8 cellular contexts compared by ENCODE assay signal in the genomic region with DNA sequence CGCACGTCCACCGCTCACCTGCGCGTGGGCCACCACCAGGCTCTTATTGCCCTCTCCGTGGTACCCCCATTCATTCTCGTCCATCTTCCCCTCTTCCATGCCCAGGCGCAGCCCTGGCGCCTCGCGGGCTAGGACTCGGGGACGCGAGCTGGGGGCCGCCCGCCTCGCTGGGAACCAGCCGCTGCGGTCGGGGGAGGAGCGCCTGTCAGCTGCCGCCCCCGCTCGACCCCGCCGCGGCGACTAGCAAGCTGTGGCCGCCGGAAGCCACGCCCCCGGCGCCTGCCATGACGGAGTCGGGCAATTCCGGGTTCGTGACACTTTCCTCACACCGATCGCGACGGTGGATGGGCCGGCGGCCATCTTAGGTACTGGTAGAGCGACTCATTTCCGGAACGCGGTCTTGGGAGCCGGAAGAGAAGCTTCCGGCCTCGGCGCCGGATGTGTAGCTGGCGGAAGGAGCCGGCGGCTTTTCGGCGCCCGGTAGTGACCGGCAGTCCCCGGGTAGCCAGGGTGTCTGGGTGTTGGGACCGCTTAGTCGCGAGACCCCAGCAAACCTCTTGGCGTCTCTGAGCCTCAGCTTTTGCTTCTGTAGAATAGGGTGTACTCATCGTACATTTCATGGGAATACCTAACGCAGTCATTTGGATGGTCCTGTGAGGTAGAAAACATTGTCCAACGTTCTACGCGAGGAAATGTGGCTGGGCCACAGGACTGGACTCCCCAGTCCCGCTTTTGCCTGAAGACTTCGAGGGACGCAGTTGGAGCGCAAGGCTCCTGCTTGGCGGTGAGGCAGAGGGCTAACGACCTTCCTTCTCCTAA. TPM values are rescaled to one million over a fixed set of nuclear protein-coding genes. Genes with fewer than 3 reads are reported as not detected.
DNase-seq lines count a peak whose midpoint lies in the region; ATAC-seq and TF ChIP-seq lines count a peak whose summit lies in the region.

IPPK (minus strand) TSS at position 242 of the 819 bp plus-strand sequence; CDS start at position 99, 143 bp downstream.

- TF ChIP-seq CTCF in LNCaP clone FGC (IDR thresholded peaks at IDR 0.05; ENCODE audit: control insufficient read depth, extremely low read depth, insufficient read depth) = no peak

- peak within 1 kb of the TSS; percentile 60 for H3K4me3 ChIP-seq in LNCaP clone FGC (ENCODE audit: low read depth, low read length)

- ATAC-seq in activated T-helper 17 cell treated with anti-CD3 and anti-CD28 coated beads, Interleukin-2, amount 50 U/mL, for 72 hours (replicated peaks) = peak; percentile 96
- ATAC-seq in naive B cell (ENCODE audit: low read depth in 2 of 2) = peak; percentile 93 to 94
- ATAC-seq in stimulated activated effector memory CD8-positive, alpha-beta T cell treated with anti-CD3 and anti-CD28 coated beads, Interleukin-12 subunit alpha, Interleukin-12 subunit beta, amount 100 ng/mL, for 72 hours = peak; percentile 95

- no peaks in the 10 kb centered on the region for H3K9me3 Mint-ChIP-seq in activated T-helper 17 cell treated with anti-CD3 and anti-CD28 coated beads, Interleukin-2, amount 50 U/mL, for 72 hours
- no peaks in the 10 kb centered on the region for H3K9me3 Mint-ChIP-seq in naive B cell
- H3K9me3 Mint-ChIP-seq in stimulated activated effector memory CD8-positive, alpha-beta T cell treated with anti-CD3 and anti-CD28 coated beads, Interleukin-12 subunit alpha, Interleukin-12 subunit beta, amount 100 ng/mL, for 72 hours = no peaks in the 10 kb centered on the region

- peaks cover 19% of the 10 kb centered on the region for H3K36me3 Mint-ChIP-seq in activated T-helper 17 cell treated with anti-CD3 and anti-CD28 coated beads, Interleukin-2, amount 50 U/mL, for 72 hours (ENCODE audit: low read depth)
- no peaks in the 10 kb centered on the region for H3K36me3 Mint-ChIP-seq in naive B cell
- peaks cover 37% of the 10 kb centered on the region for H3K36me3 Mint-ChIP-seq in stimulated activated effector memory CD8-positive, alpha-beta T cell treated with anti-CD3 and anti-CD28 coated beads, Interleukin-12 subunit alpha, Interleukin-12 subunit beta, amount 100 ng/mL, for 72 hours

- DNase-seq in EL (peak; percentile 99), H4 (ENCODE audit: low spot score) (peak; percentile 95), LNCaP clone FGC (ENCODE audit: low read depth) (peak; percentile 96), RPMI8226 (peak; percentile 97), fibroblast of gingiva (ENCODE audit: low read depth) (peak; percentile 98), naive B cell (peak; percentile 98)
- peak; percentile 95 to 99 for DNase-seq in stimulated activated effector memory CD8-positive, alpha-beta T cell treated with anti-CD3 and anti-CD28 coated beads, Interleukin-12 subunit alpha, Interleukin-12 subunit beta, amount 100 ng/mL, for 72 hours (ENCODE audit: low spot score in 2 of 2)

- peak within 1 kb of the TSS; percentile 90 for H3K4me3 Mint-ChIP-seq in activated T-helper 17 cell treated with anti-CD3 and anti-CD28 coated beads, Interleukin-2, amount 50 U/mL, for 72 hours
- H3K4me3 Mint-ChIP-seq in naive B cell = peak within 1 kb of the TSS; percentile 87 to 100 (median 96)
- peak within 1 kb of the TSS; percentile 83 for H3K4me3 Mint-ChIP-seq in stimulated activated effector memory CD8-positive, alpha-beta T cell treated with anti-CD3 and anti-CD28 coated beads, Interleukin-12 subunit alpha, Interleukin-12 subunit beta, amount 100 ng/mL, for 72 hours

- H3K27ac Mint-ChIP-seq in activated T-helper 17 cell treated with anti-CD3 and anti-CD28 coated beads, Interleukin-2, amount 50 U/mL, for 72 hours = peak within 1 kb of the TSS; percentile 87
- peak within 1 kb of the TSS; percentile 94 to 98 (median 97) for H3K27ac Mint-ChIP-seq in naive B cell
- H3K27ac Mint-ChIP-seq in stimulated activated effector memory CD8-positive, alpha-beta T cell treated with anti-CD3 and anti-CD28 coated beads, Interleukin-12 subunit alpha, Interleukin-12 subunit beta, amount 100 ng/mL, for 72 hours = peak within 1 kb of the TSS; percentile 94

- H3K27me3 Mint-ChIP-seq in activated T-helper 17 cell treated with anti-CD3 and anti-CD28 coated beads, Interleukin-2, amount 50 U/mL, for 72 hours = no peaks in the 10 kb centered on the region
- H3K27me3 Mint-ChIP-seq in naive B cell = no peaks in the 10 kb centered on the region

- H3K4me1 Mint-ChIP-seq in activated T-helper 17 cell treated with anti-CD3 and anti-CD28 coated beads, Interleukin-2, amount 50 U/mL, for 72 hours = peaks cover 23% of the 10 kb centered on the region
- H3K4me1 Mint-ChIP-seq in naive B cell = peaks cover 24 to 41% (median 28%) of the 10 kb centered on the region in 3 donors
- H3K4me1 Mint-ChIP-seq in stimulated activated effector memory CD8-positive, alpha-beta T cell treated with anti-CD3 and anti-CD28 coated beads, Interleukin-12 subunit alpha, Interleukin-12 subunit beta, amount 100 ng/mL, for 72 hours = peaks cover 35% of the 10 kb centered on the region

RNA-seq across cellular contexts. Expression of gene IPPK, which starts in this region (rescaled TPM):
- 6.1 and 12.8 TPM in 2 replicates for total RNA-seq in H4 (2014; rRNA removed; shearing (Covaris generic))
- 10 to 100 TPM; 15.1 to 18.1 TPM for total RNA-seq in activated T-helper 17 cell treated with anti-CD3 and anti-CD28 coated beads, Interleukin-2, amount 50 U/mL, for 72 hours
- 10 to 100 TPM in 1 of 6 donors, 1 to 10 TPM in 5; 4.1 to 12.8 (median 6.1) TPM for polyA plus RNA-seq in naive B cell (ENCODE audit: low read depth in 6 of 6)

Comparison
In these comparisons a context has a peak if more than half of its experiments do, and no peak if none do; other contexts are left out.
1. Peak in every context shown above with its lines: DNase-seq, ATAC-seq and H3K4me3 ChIP-seq.